ENCODE assay signal across 8 cellular contexts in the genomic region with DNA sequence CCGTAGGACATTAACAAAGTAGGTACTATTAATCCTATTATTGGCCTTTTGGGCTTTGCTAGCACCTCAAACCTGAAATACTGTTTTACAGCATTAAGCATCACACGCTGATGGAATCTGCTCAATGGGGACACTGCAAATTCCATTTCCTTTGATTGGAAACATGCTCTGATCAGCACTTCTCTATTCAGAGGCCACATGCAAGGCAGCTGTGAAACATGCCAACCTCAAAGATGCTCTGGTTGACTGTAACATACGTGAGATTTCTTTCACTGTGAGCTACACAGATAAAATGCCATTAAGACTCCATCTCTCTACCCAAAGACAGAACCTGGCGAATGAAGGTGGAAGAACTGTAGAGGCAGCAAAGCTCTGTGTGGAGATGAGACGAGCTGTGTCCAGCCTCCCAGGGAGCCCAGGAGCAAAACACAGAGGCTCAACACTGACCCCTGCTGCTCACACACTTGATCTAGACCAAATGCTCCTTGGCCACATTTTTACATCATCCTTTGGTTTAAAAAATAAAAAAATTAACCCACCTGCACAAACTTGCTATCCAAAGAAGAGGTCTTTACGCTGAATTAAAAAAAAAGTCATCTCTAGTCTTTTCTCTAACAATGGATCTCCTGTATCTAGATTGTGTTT.
DNase-seq lines count a peak whose midpoint lies in the region; ATAC-seq and TF ChIP-seq lines count a peak whose summit lies in the region.

No MANE protein-coding gene starts in this region.

- no peak overlapping the region for H3K9ac ChIP-seq in DND-41 (ENCODE audit: low read depth, low read length)

- TF ChIP-seq CTCF in DND-41 (IDR thresholded peaks at IDR 0.05; ENCODE audit: borderline replicate concordance, extremely low read depth, low read length, poor library complexity, severe bottlenecking), result peak; percentile 56

- H3K27me3 ChIP-seq in DND-41 (ENCODE audit: insufficient read depth, low read length, poor library complexity), result no peaks in the 10 kb centered on the region

- H3K27ac ChIP-seq in DND-41 (ENCODE audit: low read length), result no peak overlapping the region

- in situ Hi-C loops in T47D (cut with HindIII; ENCODE audit: low pct_unique_long_range_greater_than_20kb, low sequenced_read_pairs), result no loop called here

- H3K9me3 ChIP-seq in DND-41 (ENCODE audit: insufficient read depth, low read length, severe bottlenecking), result no peaks in the 10 kb centered on the region

- H3K4me3 ChIP-seq in DND-41 (ENCODE audit: low read depth in 1 of 2, low read length in 2 of 2), result no peak overlapping the region

- ATAC-seq in DND-41 (ENCODE audit: insufficient read depth, low read depth) (peak; percentile 73), GM19455 (IDR thresholded peaks at IDR 0.05; ENCODE audit: unreplicated experiment) (peak; percentile 89), HG03460 (IDR thresholded peaks at IDR 0.05; ENCODE audit: unreplicated experiment) (peak; percentile 77)
- peak; percentile 75 for ATAC-seq in stimulated activated naive CD8-positive, alpha-beta T cell treated with anti-CD3 and anti-CD28 coated beads, Interleukin-15, Interleukin-2, amounts not matched to agents 100 U/mL and 50 U/mL, for 24 hours

- peaks cover 4% of the 10 kb centered on the region; the same call in 1 of the 2 replicates for H4K20me1 ChIP-seq in DND-41 (ENCODE audit: insufficient read depth, low read length)

- H3K79me2 ChIP-seq in DND-41 (ENCODE audit: insufficient read depth, low read length), result peaks cover 17% of the 10 kb centered on the region

- H3K4me2 ChIP-seq in DND-41 (ENCODE audit: insufficient read depth, low read length), result no peak overlapping the region

- H3K4me1 ChIP-seq in DND-41 (ENCODE audit: insufficient read depth, low read length), result no peaks in the 10 kb centered on the region

- DNase-seq in DND-41, result peak; percentile 33
- DNase-seq in T-helper 9 cell, result peak; percentile 39
- DNase-seq in T47D (ENCODE audit: low read depth in 1 of 2, low spot score in 1 of 2), result peak; percentile 28 to 70
- peak; percentile 49 for DNase-seq in kidney tubule cell (ENCODE audit: low spot score)
- peak; percentile 70 for DNase-seq in stimulated activated naive CD8-positive, alpha-beta T cell treated with anti-CD3 and anti-CD28 coated beads, Interleukin-15, Interleukin-2, amounts not matched to agents 100 U/mL and 50 U/mL, for 24 hours
- no peak for DNase-seq in NCI-H1694 (lab: John Stamatoyannopoulos, UW)

- no peaks in the 10 kb centered on the region for H3K36me3 ChIP-seq in DND-41 (ENCODE audit: insufficient read depth, low read length)

- H2AFZ ChIP-seq in DND-41 (ENCODE audit: low read depth, low read length), result no peak overlapping the region
